Comparison of ENCODE assay signal across 12 cellular contexts in the genomic region with DNA sequence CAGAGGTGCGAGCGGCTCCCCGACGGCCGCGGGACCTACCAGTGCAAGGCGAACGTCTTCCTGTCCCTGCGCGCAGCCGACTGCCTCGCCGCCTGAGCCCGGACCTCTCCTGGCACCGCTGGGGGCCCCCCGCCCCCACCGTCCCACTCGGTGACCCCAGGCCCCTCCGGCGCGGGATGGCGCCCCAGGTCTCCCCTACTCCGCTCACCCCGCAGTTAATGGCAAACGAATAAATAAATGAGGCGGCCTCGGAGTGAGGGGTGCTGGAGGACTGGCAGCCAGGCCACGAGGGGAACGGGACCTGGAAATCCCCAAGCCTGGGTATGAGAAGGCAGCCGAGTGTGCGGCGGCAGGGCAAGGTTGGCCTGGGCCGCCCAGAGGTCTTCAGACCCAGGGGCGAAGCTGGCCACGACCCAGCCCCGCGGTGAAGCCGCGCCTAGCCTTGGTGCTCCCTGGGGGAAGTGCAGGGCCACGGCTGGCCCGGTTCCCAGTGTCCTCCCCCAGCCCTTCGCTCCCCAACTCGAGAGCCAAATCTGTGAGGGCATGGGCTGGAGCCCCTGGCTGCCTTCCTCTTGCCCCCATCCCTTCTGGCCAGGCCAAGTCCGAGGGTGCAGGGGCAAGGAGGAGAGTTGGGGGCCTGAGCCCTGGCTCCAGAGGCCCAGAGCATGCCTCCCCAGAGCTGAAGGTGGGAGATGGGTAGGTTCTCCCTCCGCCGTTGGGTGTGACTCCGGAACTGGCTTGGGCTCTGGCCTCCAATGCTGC. TPM values are rescaled to one million over a fixed set of nuclear protein-coding genes. Genes with fewer than 3 reads are reported as not detected.
DNase-seq lines count a peak whose midpoint lies in the region; ATAC-seq and TF ChIP-seq lines count a peak whose summit lies in the region.
"Had no signal": no experiment of that assay in that cellular context is flagged by ENCODE, and none has a peak within 500 bp of the region (broad histone marks: within the 10 kb centered on the region; RNA-seq: fewer than 3 reads in every experiment).

No MANE protein-coding gene starts in this region.

- H3K27ac ChIP-seq in VCaP (peak overlapping the region; percentile 60; the same call in 1 of the 2 replicates), right cardiac atrium (ENCODE audit: low read length) (no peak overlapping the region)
- H3K27ac ChIP-seq in CD8-positive, alpha-beta memory T cell (ENCODE audit: low read depth, low read length) = no peak overlapping the region
- H3K27ac ChIP-seq: SK-N-MC had no signal

- H3K36me3 Mint-ChIP-seq in Caco-2 (ENCODE audit: insufficient read depth, unreplicated experiment) = peaks cover 89% of the 10 kb centered on the region
- H3K36me3 Mint-ChIP-seq in CD8-positive, alpha-beta memory T cell = peaks cover 0 to 53% (median 6%) of the 10 kb centered on the region in 3 donors

- H3K9me3 ChIP-seq in Caco-2 (no peaks in the 10 kb centered on the region), right cardiac atrium (ENCODE audit: control insufficient read depth, low read length) (no peaks in the 10 kb centered on the region)
- H3K9me3 ChIP-seq in CD8-positive, alpha-beta memory T cell (ENCODE audit: low read length) = no peaks in the 10 kb centered on the region

- H3K4me3 Mint-ChIP-seq in Caco-2 (ENCODE audit: unreplicated experiment) = peak overlapping the region; percentile 37
- H3K4me3 Mint-ChIP-seq in CD8-positive, alpha-beta memory T cell = no peak overlapping the region
- H3K4me3 Mint-ChIP-seq: immature natural killer cell had no signal

- BruUV-seq in Caco-2 (replicated peaks; lab: Mats Ljungman, UMichigan) = no TSS peak

- CTCF ChIA-PET in Caco-2 (lab: Charles Lee) = no interaction called here
- CTCF ChIA-PET in CD8-positive, alpha-beta memory T cell (lab: Charles Lee) = no interaction called here

- H3K4me1 ChIP-seq in Caco-2 (peaks cover 4% of the 10 kb centered on the region; the same call in 1 of the 2 replicates), right cardiac atrium (ENCODE audit: control insufficient read depth, insufficient read depth, low read length) (no peaks in the 10 kb centered on the region)
- H3K4me1 ChIP-seq in CD8-positive, alpha-beta memory T cell (ENCODE audit: insufficient read depth, low read length) = no peaks in the 10 kb centered on the region

- intact Hi-C loops in Caco-2 (cut with micrococcal nuclease; ENCODE audit: unreplicated experiment) (no loop called here), right cardiac atrium (cut with DNase I) (no loop called here), sciatic nerve (cut with DNase I) (no loop called here)

- POLR2A ChIA-PET in Caco-2 (lab: Charles Lee) = interaction anchor here (0.6 kb wide), 1 partner anchor 11 kb away, joined by 4 read pairs; the partner anchor contains the start of genes ALYREF and ANAPC11
- POLR2A ChIA-PET in CD8-positive, alpha-beta memory T cell (lab: Charles Lee) = no interaction called here

- no peaks in the 10 kb centered on the region for H3K9me3 Mint-ChIP-seq in Caco-2 (ENCODE audit: unreplicated experiment)
- H3K9me3 Mint-ChIP-seq in CD8-positive, alpha-beta memory T cell = no peaks in the 10 kb centered on the region
- H3K9me3 Mint-ChIP-seq: immature natural killer cell had no signal

- peak in 1 of 2 experiments; percentile 23 for DNase-seq in Caco-2
- DNase-seq in right cardiac atrium = peak in 1 of 3 donors; percentile 64
- DNase-seq in sciatic nerve (ENCODE audit: low spot score) = no peak
- no peak for DNase-seq in NCI-H69 (lab: John Stamatoyannopoulos, UW)
- DNase-seq in CD8-positive, alpha-beta memory T cell = no peak
- DNase-seq: activated CD8-positive, alpha-beta memory T cell treated with anti-CD3 and anti-CD28 coated beads, Interleukin-2, amount 50 U/mL, for 48 hours; NCI-H1930 had no signal

- H3K36me3 ChIP-seq in Caco-2 (ENCODE audit: control insufficient read depth, insufficient read depth, low read length) = peaks cover 7% of the 10 kb centered on the region; the same call in 1 of the 2 replicates
- H3K36me3 ChIP-seq in CD8-positive, alpha-beta memory T cell (ENCODE audit: insufficient read depth, low read length) = no peaks in the 10 kb centered on the region

- peak; percentile 1 to 2 for ATAC-seq in right cardiac atrium
- peak; percentile 2 for ATAC-seq in sciatic nerve
- ATAC-seq in HG02759 (IDR thresholded peaks at IDR 0.05; ENCODE audit: unreplicated experiment) = no peak
- no peak for ATAC-seq in HG03039 (IDR thresholded peaks at IDR 0.05; ENCODE audit: unreplicated experiment)

- peaks cover 7% of the 10 kb centered on the region for H3K4me1 Mint-ChIP-seq in Caco-2 (ENCODE audit: low read depth, unreplicated experiment)
- peaks cover 4 to 7% (median 6%) of the 10 kb centered on the region in 3 donors for H3K4me1 Mint-ChIP-seq in CD8-positive, alpha-beta memory T cell

- TF ChIP-seq CTCF in Caco-2 (IDR thresholded peaks at IDR 0.05; ENCODE audit: insufficient read depth in 1 of 2, low read depth in 1 of 2, low read length in 1 of 2, severe bottlenecking in 1 of 2, unreplicated experiment in 1 of 2) (no peak), VCaP (conservative IDR thresholded peaks at IDR 0.05) (no peak)

- H3K4me3 ChIP-seq in Caco-2 (ENCODE audit: low read depth, low read length) (no peak overlapping the region), right cardiac atrium (ENCODE audit: low read length) (no peak overlapping the region)
- no peak overlapping the region for H3K4me3 ChIP-seq in CD8-positive, alpha-beta memory T cell (ENCODE audit: low read length)
- H3K4me3 ChIP-seq: SK-N-MC had no signal

- 43% methylated on average over 47 of the region's 47 CpGs for WGBS in right cardiac atrium

- H3K27me3 Mint-ChIP-seq in Caco-2 (ENCODE audit: insufficient read depth, unreplicated experiment) = no peaks in the 10 kb centered on the region
- H3K27me3 Mint-ChIP-seq in CD8-positive, alpha-beta memory T cell = peaks cover 8 to 12% of the 10 kb centered on the region in 2 donors

- no peak overlapping the region for H3K27ac Mint-ChIP-seq in Caco-2 (ENCODE audit: unreplicated experiment)
- no peak overlapping the region for H3K27ac Mint-ChIP-seq in CD8-positive, alpha-beta memory T cell
- H3K27ac Mint-ChIP-seq: immature natural killer cell had no signal

- H3K27me3 ChIP-seq in Caco-2 (replicated peaks; ENCODE audit: control insufficient read depth, insufficient read depth, low read length) (no peaks in the 10 kb centered on the region), right cardiac atrium (ENCODE audit: control insufficient read depth, insufficient read depth) (no peaks in the 10 kb centered on the region)
- peaks cover 7% of the 10 kb centered on the region for H3K27me3 ChIP-seq in CD8-positive, alpha-beta memory T cell (ENCODE audit: insufficient read depth, low read length, poor library complexity, severe bottlenecking)

RNA-seq across cellular contexts. Expression of gene NPB, which starts 0.8 kb away (rescaled TPM):
- total RNA-seq in Caco-2 (2022) = 0.37 and 0.68 TPM in 2 replicates
- under 1 TPM; 0.14 to 0.53 (median 0.29) TPM for total RNA-seq in right cardiac atrium
- 0.32 TPM for polyA plus RNA-seq in right cardiac atrium
- 0.80 TPM for total RNA-seq in sciatic nerve
- total RNA-seq in CD8-positive, alpha-beta memory T cell = under 1 TPM; 0.57 to 0.62 TPM
- not detected for polyA plus RNA-seq in CD8-positive, alpha-beta memory T cell
- polyA plus RNA-seq: immature natural killer cell had no signal

RNA-seq across cellular contexts. Expression of gene PCYT2, which starts 8.4 kb away (rescaled TPM):
- total RNA-seq in Caco-2 (2022) = 125 and 151 TPM in 2 replicates
- 10 to 100 TPM; 16.7 to 24.8 (median 18.6) TPM for total RNA-seq in right cardiac atrium
- 28.5 TPM for polyA plus RNA-seq in right cardiac atrium
- 34.1 TPM for total RNA-seq in sciatic nerve
- total RNA-seq in CD8-positive, alpha-beta memory T cell = 10 to 100 TPM; 30.3 to 31.6 TPM
- 35.7 TPM for polyA plus RNA-seq in CD8-positive, alpha-beta memory T cell

RNA-seq across cellular contexts. Expression of gene ANAPC11, which starts 11.3 kb away (rescaled TPM):
- 133 and 140 TPM in 2 replicates for total RNA-seq in Caco-2 (2022)
- 100 to 1,000 TPM; 135 to 167 (median 148) TPM for total RNA-seq in right cardiac atrium
- 338 TPM for polyA plus RNA-seq in right cardiac atrium
- total RNA-seq in sciatic nerve = 58.2 TPM
- 100 to 1,000 TPM; 146 to 149 TPM for total RNA-seq in CD8-positive, alpha-beta memory T cell
- polyA plus RNA-seq in CD8-positive, alpha-beta memory T cell = 287 TPM

RNA-seq across cellular contexts. Expression of gene ALYREF, which starts 11.4 kb away (rescaled TPM):
- total RNA-seq in Caco-2 (2022) (248 and 252 TPM in 2 replicates), right cardiac atrium (10 to 100 TPM; 32.5 to 46.2 (median 39.1) TPM), sciatic nerve (45.9 TPM)
- 18.9 TPM for polyA plus RNA-seq in right cardiac atrium
- total RNA-seq in CD8-positive, alpha-beta memory T cell = 100 to 1,000 TPM; 326 to 337 TPM
- polyA plus RNA-seq in CD8-positive, alpha-beta memory T cell = 60.4 TPM

RNA-seq across cellular contexts. Expression of gene SIRT7, which starts 15.1 kb away (rescaled TPM):
- 55.6 and 57.4 TPM in 2 replicates for total RNA-seq in Caco-2 (2022)
- total RNA-seq in right cardiac atrium = 10 to 100 TPM in 1 of 4 donors, 1 to 10 TPM in 3; 7.6 to 10.1 (median 8.9) TPM
- polyA plus RNA-seq in right cardiac atrium = 7.3 TPM
- 17.7 TPM for total RNA-seq in sciatic nerve
- 10 to 100 TPM; 41.4 to 41.7 TPM for total RNA-seq in CD8-positive, alpha-beta memory T cell
- 40.1 TPM for polyA plus RNA-seq in CD8-positive, alpha-beta memory T cell

Comparison
In these comparisons a context has a peak if more than half of its experiments do, and no peak if none do; other contexts are left out.
1. ATAC-seq: peak in right cardiac atrium (2 of 2) and sciatic nerve (single experiment); none in HG02759 (single experiment) and HG03039 (single experiment).